ENCODE assay signal across 9 cellular contexts in the genomic region with DNA sequence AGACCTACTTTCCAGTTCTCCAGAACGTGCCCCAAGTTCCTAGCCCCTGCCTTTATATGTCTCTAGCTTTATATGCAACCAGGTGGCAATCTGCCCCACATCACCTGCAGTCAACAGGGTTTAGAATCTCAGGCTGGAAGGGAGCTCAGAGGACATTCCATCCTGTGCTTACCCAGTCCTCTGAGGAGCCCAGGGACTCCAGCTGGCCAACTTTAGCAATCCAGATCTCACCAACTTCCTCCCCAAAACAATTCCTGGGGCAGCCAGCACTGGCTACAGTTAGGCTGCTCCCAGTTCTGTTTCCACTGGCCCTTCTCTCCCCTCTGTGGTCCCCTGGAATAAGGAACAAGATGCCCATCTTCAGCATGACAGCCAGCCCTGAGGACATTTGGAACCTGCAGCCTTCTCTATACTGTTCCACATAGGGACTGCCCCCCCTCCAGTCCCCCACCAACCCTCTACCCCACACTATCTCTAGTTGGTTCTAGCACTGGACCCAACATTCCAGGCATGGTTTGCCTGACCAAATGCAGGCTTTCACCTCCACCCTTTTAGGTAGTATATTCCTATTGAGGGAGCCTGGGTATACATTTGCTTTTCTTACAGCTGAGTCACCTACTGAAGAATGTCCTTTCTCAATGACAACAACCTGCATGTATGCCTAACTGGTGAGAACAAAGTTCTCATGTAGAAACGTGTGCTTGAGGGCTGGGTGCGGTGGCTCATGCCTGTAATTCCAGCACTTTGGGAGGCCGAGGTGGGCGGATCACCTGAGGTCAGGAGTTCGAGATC. TPM values are rescaled to one million over a fixed set of nuclear protein-coding genes. Genes with fewer than 3 reads are reported as not detected.
DNase-seq lines count a peak whose midpoint lies in the region; ATAC-seq and TF ChIP-seq lines count a peak whose summit lies in the region.
"Had no signal": no experiment of that assay in that cellular context is flagged by ENCODE, and none has a peak within 500 bp of the region (broad histone marks: within the 10 kb centered on the region; RNA-seq: fewer than 3 reads in every experiment).

No MANE protein-coding gene starts in this region.

- H3K27me3 Mint-ChIP-seq in CD8-positive, alpha-beta memory T cell, result no peaks in the 10 kb centered on the region
- no peaks in the 10 kb centered on the region for H3K27me3 Mint-ChIP-seq in endodermal cell (ENCODE audit: insufficient read depth)

- H3K4me3 Mint-ChIP-seq in CD8-positive, alpha-beta memory T cell, result peak overlapping the region in 2 of 7 donors; percentile 11 to 13
- no peak overlapping the region for H3K4me3 Mint-ChIP-seq in endodermal cell

- no peak for DNase-seq in CD8-positive, alpha-beta memory T cell
- DNase-seq in NCI-H226 (peak; percentile 85), endodermal cell (no peak), non-pigmented ciliary epithelial cell (ENCODE audit: low read depth) (peak; percentile 83), NCI-H2196 (lab: John Stamatoyannopoulos, UW; ENCODE audit: unreplicated experiment) (no peak), NCI-H1417 treated with DMSO at 0.1 percent for 48 hours (lab: John Stamatoyannopoulos, UW) (no peak)
- DNase-seq in effector CD4-positive, alpha-beta T cell, result no peak

- POLR2A ChIA-PET in CD8-positive, alpha-beta memory T cell (lab: Charles Lee), result no interaction called here

- TF ChIP-seq CTCF in endodermal cell (conservative IDR thresholded peaks at IDR 0.05), result no peak

- no peaks in the 10 kb centered on the region for H3K27me3 ChIP-seq in CD8-positive, alpha-beta memory T cell (ENCODE audit: insufficient read depth, low read length, poor library complexity, severe bottlenecking)
- no peaks in the 10 kb centered on the region for H3K27me3 ChIP-seq in endodermal cell (ENCODE audit: control insufficient read depth, insufficient read depth, low read length, poor library complexity, severe bottlenecking)

- WGBS in endodermal cell (ENCODE audit: insufficient coverage in 1 of 2, insufficient read length in 1 of 2), 2 experiments, result 85 to 88% methylated on average over 3 to 6 of the region's 6 CpGs

- no peaks in the 10 kb centered on the region for H3K9me3 ChIP-seq in CD8-positive, alpha-beta memory T cell (ENCODE audit: low read length)
- H3K9me3 ChIP-seq in endodermal cell (ENCODE audit: control insufficient read depth, low read length), result no peaks in the 10 kb centered on the region

- H3K4me3 ChIP-seq in CD8-positive, alpha-beta memory T cell (ENCODE audit: low read length), result no peak overlapping the region
- H3K4me3 ChIP-seq in endodermal cell (ENCODE audit: low read length), result no peak overlapping the region

- CTCF ChIA-PET in CD8-positive, alpha-beta memory T cell (lab: Charles Lee), result interaction anchor here (1.0 to 1.7 kb wide), 4 partner anchors 43 to 165 kb away, joined by 3 to 4 read pairs (median 4); no protein-coding TSS in a partner anchor

- peaks cover 69% of the 10 kb centered on the region for H3K4me1 ChIP-seq in CD8-positive, alpha-beta memory T cell (ENCODE audit: insufficient read depth, low read length)
- H3K4me1 ChIP-seq in endodermal cell (ENCODE audit: control insufficient read depth, insufficient read depth, low read length), result peaks cover 8% of the 10 kb centered on the region

- no peaks in the 10 kb centered on the region for H3K9me3 Mint-ChIP-seq in CD8-positive, alpha-beta memory T cell
- peaks cover 3% of the 10 kb centered on the region for H3K9me3 Mint-ChIP-seq in endodermal cell

- no peak for ATAC-seq in HG02885 (IDR thresholded peaks at IDR 0.05; ENCODE audit: poor library complexity, unreplicated experiment)

- H3K27ac Mint-ChIP-seq in CD8-positive, alpha-beta memory T cell, result peak overlapping the region; percentile 32 to 77 (median 68)
- peak overlapping the region; percentile 81 for H3K27ac Mint-ChIP-seq in endodermal cell

- peaks cover 0 to 84% (median 21%) of the 10 kb centered on the region in 3 donors for H3K36me3 Mint-ChIP-seq in CD8-positive, alpha-beta memory T cell
- peaks cover 13% of the 10 kb centered on the region for H3K36me3 Mint-ChIP-seq in endodermal cell (ENCODE audit: low read depth)

- peaks cover 21% of the 10 kb centered on the region for H3K36me3 ChIP-seq in CD8-positive, alpha-beta memory T cell (ENCODE audit: insufficient read depth, low read length)
- no peaks in the 10 kb centered on the region for H3K36me3 ChIP-seq in endodermal cell (ENCODE audit: control insufficient read depth, insufficient read depth, low read length)

- no peak overlapping the region for H3K27ac ChIP-seq in CD8-positive, alpha-beta memory T cell (ENCODE audit: low read depth, low read length)
- no peak overlapping the region for H3K27ac ChIP-seq in endodermal cell (ENCODE audit: low read depth, low read length)
- H3K27ac ChIP-seq: KMS-11 had no signal

- no peak overlapping the region for H3K9ac ChIP-seq in endodermal cell (ENCODE audit: extremely low read depth, low read length, poor library complexity, severe bottlenecking)
- H3K9ac ChIP-seq: KMS-11 had no signal

- peaks cover 77 to 96% (median 84%) of the 10 kb centered on the region in 3 donors for H3K4me1 Mint-ChIP-seq in CD8-positive, alpha-beta memory T cell
- H3K4me1 Mint-ChIP-seq in endodermal cell, result peaks cover 7% of the 10 kb centered on the region

RNA-seq across cellular contexts. Expression of gene TNIP1, which starts 8.4 kb away (rescaled TPM):
- total RNA-seq in CD8-positive, alpha-beta memory T cell, result 100 to 1,000 TPM; 212 to 213 TPM
- 62.4 TPM for polyA plus RNA-seq in CD8-positive, alpha-beta memory T cell
- 10 to 100 TPM; 51.3 to 52.2 TPM for total RNA-seq in endodermal cell
- 33.0 TPM for polyA plus RNA-seq in endodermal cell (2013, experiment 1 of 2)
- polyA plus RNA-seq in endodermal cell (2013, experiment 2 of 2), result 31.1 TPM

RNA-seq across cellular contexts. Expression of gene GPX3, which starts 52.0 kb away (rescaled TPM):
- total RNA-seq in CD8-positive, alpha-beta memory T cell, result not detected
- 0.63 TPM for polyA plus RNA-seq in CD8-positive, alpha-beta memory T cell
- total RNA-seq in endodermal cell, result 10 to 100 TPM; 44.9 to 47.1 TPM
- polyA plus RNA-seq in endodermal cell (2013, experiment 1 of 2), result 27.5 TPM
- polyA plus RNA-seq in endodermal cell (2013, experiment 2 of 2), result 26.7 TPM

Comparison
In these comparisons a context has a peak if more than half of its experiments do, and no peak if none do; other contexts are left out.
1. DNase-seq: peak in NCI-H226 (single experiment) and non-pigmented ciliary epithelial cell (single experiment); none in CD8-positive, alpha-beta memory T cell (0 of 5), endodermal cell (single experiment), NCI-H2196 (single experiment), effector CD4-positive, alpha-beta T cell (single experiment) and NCI-H1417 treated with DMSO at 0.1 percent for 48 hours (single experiment).
2. RNA of gene TNIP1, which starts 8.4 kb away (total RNA-seq): 212 to 213 TPM in CD8-positive, alpha-beta memory T cell; 51.3 to 52.2 TPM in endodermal cell; every median in the first group is over 4 times any median in the second.
3. RNA of gene GPX3, which starts 52.0 kb away (total RNA-seq): 44.9 to 47.1 TPM in endodermal cell; not detected in CD8-positive, alpha-beta memory T cell; every median in the first group is over 10 times any median in the second.